Comparison of ENCODE assay signal across 26 cellular contexts in the genomic region with DNA sequence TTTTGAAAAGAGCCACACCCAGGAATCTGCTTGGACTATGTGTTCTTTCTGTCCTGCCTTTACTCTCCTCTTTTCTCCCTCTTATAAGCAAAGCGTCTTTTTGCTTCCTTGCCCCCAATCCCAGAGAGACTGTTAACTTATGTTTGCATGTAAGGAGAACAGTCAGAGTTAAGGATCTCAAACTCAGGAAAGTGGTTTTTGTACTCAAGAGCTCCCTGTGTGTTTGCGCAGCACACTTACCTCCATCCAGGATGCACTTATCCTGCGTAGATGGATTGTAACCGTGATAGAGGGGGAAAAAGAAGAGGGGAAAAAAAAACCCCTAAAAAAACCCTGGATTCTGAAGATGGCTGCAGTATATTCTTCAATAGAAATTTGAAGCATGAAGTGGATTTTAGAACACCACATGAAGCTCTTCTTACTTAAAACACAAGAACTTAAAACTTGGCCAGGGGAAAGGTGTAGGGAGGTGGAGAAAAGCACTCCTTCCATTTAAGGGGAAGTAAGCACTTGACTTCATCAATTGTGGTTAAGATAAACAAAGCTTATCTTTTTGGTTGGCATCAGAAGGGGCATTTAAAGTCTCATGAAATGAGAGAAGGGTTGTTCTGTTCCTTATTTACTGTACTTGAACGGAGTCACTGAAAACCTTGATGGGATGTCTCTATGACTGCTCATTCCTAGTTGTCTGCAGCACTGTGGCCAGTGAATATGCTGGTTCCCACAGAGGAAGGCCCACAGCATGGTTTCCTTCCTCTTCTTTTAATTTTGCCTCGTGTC.
DNase-seq lines count a peak whose midpoint lies in the region; ATAC-seq and TF ChIP-seq lines count a peak whose summit lies in the region.
"Had no signal": no experiment of that assay in that cellular context is flagged by ENCODE, and none has a peak within 500 bp of the region (broad histone marks: within the 10 kb centered on the region; RNA-seq: fewer than 3 reads in every experiment).

No MANE protein-coding gene starts in this region.

- H4K20me1 ChIP-seq in OCI-LY1 (ENCODE audit: insufficient read depth, low read length), result no peaks in the 10 kb centered on the region

- H3K4me3 ChIP-seq in OCI-LY1 (ENCODE audit: low read depth, low read length, poor library complexity, severe bottlenecking), result peak overlapping the region; percentile 59
- H3K4me3 ChIP-seq: cardiac muscle cell, GM23338, heart left ventricle, spleen, stomach, transverse colon had no signal

- H3K9me2 ChIP-seq in OCI-LY1 (ENCODE audit: low read depth, low read length), result no peaks in the 10 kb centered on the region

- H3K36me3 Mint-ChIP-seq in memory B cell, result peaks cover 6% of the 10 kb centered on the region
- H3K36me3 Mint-ChIP-seq: activated naive CD4-positive, alpha-beta T cell treated with anti-CD3 and anti-CD28 coated beads, Interleukin-2, amount 10 ng/mL, durations not matched to agents 7 days and 5 days; immature natural killer cell had no signal

- peaks cover 62% of the 10 kb centered on the region for H3K79me2 ChIP-seq in OCI-LY1 (ENCODE audit: insufficient read depth, low read length)

- H3F3A ChIP-seq in OCI-LY1 (ENCODE audit: insufficient read depth, low read length), result peaks cover 12% of the 10 kb centered on the region; the same call in 1 of the 2 replicates

- peak; percentile 3 for DNase-seq in CD1c-positive myeloid dendritic cell (ENCODE audit: extremely low spot score)
- DNase-seq in memory B cell (ENCODE audit: low spot score in 2 of 2), result no peak
- DNase-seq in RPMI8226, result no peak
- DNase-seq in medulla oblongata (ENCODE audit: extremely low spot score), result no peak
- DNase-seq: activated naive CD4-positive, alpha-beta T cell treated with anti-CD3 and anti-CD28 coated beads, Interleukin-2, amount 10 ng/mL, durations not matched to agents 7 days and 5 days; activated T-cell treated with anti-CD3 and anti-CD28 coated beads, Interleukin-2, amount 50 U/mL, for 24 hours; BE2C; Calu3; heart left ventricle; immature natural killer cell; IMR-90; left ventricle myocardium superior; NCI-H748 treated with DMSO at 0.1 percent for 48 hours; occipital lobe; spleen; stimulated activated CD4-positive, alpha-beta T cell treated with anti-CD3 and anti-CD28 coated beads, Interleukin-4, amount 100 ng/mL, for 24 hours; stomach; transverse colon had no signal

- peak overlapping the region; percentile 50 for H3K4me3 Mint-ChIP-seq in memory B cell
- H3K4me3 Mint-ChIP-seq: activated naive CD4-positive, alpha-beta T cell treated with anti-CD3 and anti-CD28 coated beads, Interleukin-2, amount 10 ng/mL, durations not matched to agents 7 days and 5 days; activated T-cell treated with anti-CD3 and anti-CD28 coated beads, Interleukin-2, amount 50 U/mL, for 24 hours; GM23338 had no signal

- H3K27ac Mint-ChIP-seq in memory B cell, result peak overlapping the region; percentile 92
- H3K27ac Mint-ChIP-seq: activated naive CD4-positive, alpha-beta T cell treated with anti-CD3 and anti-CD28 coated beads, Interleukin-2, amount 10 ng/mL, durations not matched to agents 7 days and 5 days; activated T-cell treated with anti-CD3 and anti-CD28 coated beads, Interleukin-2, amount 50 U/mL, for 24 hours; GM23338 had no signal

- no peak for TF ChIP-seq CTCF in OCI-LY1 (IDR thresholded peaks at IDR 0.05; ENCODE audit: low read length)

- H3K4me1 Mint-ChIP-seq in memory B cell, result peaks cover 47% of the 10 kb centered on the region

- no peaks in the 10 kb centered on the region for H3K27me3 ChIP-seq in OCI-LY1 (ENCODE audit: insufficient read depth, low read length)
- H3K27me3 ChIP-seq: BE2C, cardiac muscle cell, heart left ventricle, stomach, transverse colon had no signal

- H3K4me1 ChIP-seq in OCI-LY1 (ENCODE audit: insufficient read depth, low read length, severe bottlenecking), result peaks cover 66% of the 10 kb centered on the region

- H3K9me3 Mint-ChIP-seq in memory B cell, result no peaks in the 10 kb centered on the region
- H3K9me3 Mint-ChIP-seq: activated naive CD4-positive, alpha-beta T cell treated with anti-CD3 and anti-CD28 coated beads, Interleukin-2, amount 10 ng/mL, durations not matched to agents 7 days and 5 days; activated T-cell treated with anti-CD3 and anti-CD28 coated beads, Interleukin-2, amount 50 U/mL, for 24 hours; immature natural killer cell had no signal

- H3K9me3 ChIP-seq in OCI-LY1 (ENCODE audit: low read length), result peaks cover 6% of the 10 kb centered on the region; the same call in 1 of the 2 replicates
- H3K9me3 ChIP-seq: BE2C, spleen, stomach, transverse colon had no signal

- H3K27ac ChIP-seq in OCI-LY1 (ENCODE audit: low read depth, low read length, poor library complexity, severe bottlenecking), result peak overlapping the region; percentile 94
- H3K27ac ChIP-seq: cardiac muscle cell, heart left ventricle, HL-60, stomach, transverse colon had no signal

- H3K36me3 ChIP-seq in OCI-LY1 (ENCODE audit: insufficient read depth, low read length), result peaks cover 20% of the 10 kb centered on the region
- H3K36me3 ChIP-seq: BE2C, cardiac muscle cell, heart left ventricle, spleen, stomach, transverse colon had no signal

- H3K27me3 Mint-ChIP-seq in memory B cell, result no peaks in the 10 kb centered on the region
- H3K27me3 Mint-ChIP-seq: activated naive CD4-positive, alpha-beta T cell treated with anti-CD3 and anti-CD28 coated beads, Interleukin-2, amount 10 ng/mL, durations not matched to agents 7 days and 5 days had no signal

- peak overlapping the region; percentile 63; the same call in 1 of the 2 replicates for H3K9ac ChIP-seq in OCI-LY1 (ENCODE audit: low read length)

- H2AFZ ChIP-seq in OCI-LY1 (ENCODE audit: low read length), result no peak overlapping the region
- H2AFZ ChIP-seq: GM23338 had no signal

- H3K4me2 ChIP-seq in OCI-LY1 (ENCODE audit: low read length), result peak overlapping the region; percentile 76
- H3K4me2 ChIP-seq: GM23338 had no signal

- ATAC-seq in GM18868 (IDR thresholded peaks at IDR 0.05; ENCODE audit: unreplicated experiment), result peak; percentile 33
- ATAC-seq in memory B cell (ENCODE audit: low read depth), result peak; percentile 36
- no peak for ATAC-seq in GM21619 (IDR thresholded peaks at IDR 0.05; ENCODE audit: unreplicated experiment)
- ATAC-seq: activated CD4-positive, CD25-positive, alpha-beta regulatory T cell treated with anti-CD3 and anti-CD28 coated beads, Interleukin-2, amount 50 U/mL, for 24 hours; GM23338; heart left ventricle; left ventricle myocardium superior; Panc1 had no signal
